24 cellular contexts compared by ENCODE assay signal in the genomic region with DNA sequence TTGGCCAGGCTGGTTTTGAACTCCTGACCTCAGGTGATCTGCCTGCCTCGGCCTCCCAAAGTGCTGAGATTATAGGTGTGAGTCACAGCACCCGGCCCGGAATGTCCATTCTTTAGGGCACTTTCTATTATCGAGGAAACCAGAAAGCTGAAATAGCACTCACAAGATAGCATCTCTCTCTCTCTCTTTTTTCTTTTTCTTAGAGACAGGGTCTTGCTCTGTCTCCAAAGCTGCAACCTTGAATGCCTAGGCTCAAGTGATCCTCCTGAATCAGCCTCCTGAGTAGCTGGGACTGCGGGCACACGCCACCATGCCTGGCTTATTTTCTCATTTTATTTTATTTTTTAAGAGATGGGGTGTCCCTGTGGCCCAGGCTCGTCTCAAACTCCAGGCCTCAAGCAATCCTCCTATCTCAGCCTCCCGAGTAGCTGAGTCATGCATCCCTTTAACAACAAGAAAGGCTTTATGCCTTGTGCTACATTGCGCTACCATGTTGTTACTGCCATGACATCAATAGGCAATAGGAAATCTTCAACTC. TPM values are rescaled to one million over a fixed set of nuclear protein-coding genes. Genes with fewer than 3 reads are reported as not detected.
DNase-seq lines count a peak whose midpoint lies in the region; ATAC-seq, FAIRE-seq and TF ChIP-seq lines count a peak whose summit lies in the region.
"Had no signal": no experiment of that assay in that cellular context is flagged by ENCODE, and none has a peak within 500 bp of the region (broad histone marks: within the 10 kb centered on the region; RNA-seq: fewer than 3 reads in every experiment).

No MANE protein-coding gene starts in this region.

- H3K27me3 ChIP-seq in GM23338 (ENCODE audit: insufficient read depth) (no peaks in the 10 kb centered on the region), K562 (ENCODE audit: control insufficient read depth in 2 of 2, insufficient read depth in 2 of 2, low read length in 2 of 2) (no peaks in the 10 kb centered on the region), trophoblast cell (ENCODE audit: insufficient read depth, low read length) (no peaks in the 10 kb centered on the region), transverse colon (no peaks in the 10 kb centered on the region), pancreas (no peaks in the 10 kb centered on the region)
- H3K27me3 ChIP-seq: BLaER1 treated with 17β-estradiol and CSF1 and Interleukin-3, amounts not matched to agents 10 nM and 100 nM had no signal

- H3K9me3 ChIP-seq in K562 (replicated peaks; ENCODE audit: control insufficient read depth, insufficient read depth, low read depth, low read length) (no peaks in the 10 kb centered on the region), trophoblast cell (ENCODE audit: insufficient read depth, low read depth, low read length) (no peaks in the 10 kb centered on the region), transverse colon (no peaks in the 10 kb centered on the region), pancreas (no peaks in the 10 kb centered on the region)
- H3K9me3 ChIP-seq: BLaER1 treated with 17β-estradiol and CSF1 and Interleukin-3, amounts not matched to agents 10 nM and 100 nM; Caco-2 had no signal

- H2BK120ac ChIP-seq in trophoblast cell (ENCODE audit: insufficient read depth, low read length, poor library complexity), result no peak overlapping the region

- in situ Hi-C loops in K562 (cut with MboI), result no loop called here
- in situ Hi-C loops in transverse colon (cut with MboI; ENCODE audit: low pct_ligation_motif_present in 1 of 4, low pct_unique_long_range_greater_than_20kb in 1 of 4, low sequenced_read_pairs in 3 of 4), result loop anchor here in 1 of 4 donors (25.0 kb wide), 1 partner anchor 575 kb away; the partner anchor contains the start of gene CREBZF

- intact Hi-C loops in K562 (cut with micrococcal nuclease), result no loop called here
- intact Hi-C loops in transverse colon (cut with DNase I; ENCODE audit: low total_unique reads), result no loop called here
- intact Hi-C loops in pancreas (cut with DNase I), result no loop called here

- 0 out of 2 replicates have a peak overlapping the region, but pooled peaks have one; percentile 18 for H2AFZ ChIP-seq in GM23338
- 0 out of 2 replicates have a peak overlapping the region, but pooled peaks have one; percentile 2 for H2AFZ ChIP-seq in K562 (ENCODE audit: low read depth, low read length)
- no peak overlapping the region for H2AFZ ChIP-seq in trophoblast cell (ENCODE audit: insufficient read depth, low read length, poor library complexity)

- TF ChIP-seq EP300 in K562 (IDR thresholded peaks at IDR 0.05; ENCODE audit: low read length) (no peak), transverse colon (IDR thresholded peaks at IDR 0.05; ENCODE audit: low read depth) (no peak)

- peaks cover 11% of the 10 kb centered on the region for H3K4me1 Mint-ChIP-seq in GM23338
- H3K4me1 Mint-ChIP-seq: B cell had no signal

- no peak overlapping the region; a peak in 1 of 4 replicates for H3K9ac ChIP-seq in K562 (ENCODE audit: insufficient read depth in 1 of 2, low read depth in 2 of 2, low read length in 2 of 2)
- no peak overlapping the region for H3K9ac ChIP-seq in trophoblast cell (ENCODE audit: low read length)
- H3K9ac ChIP-seq: BLaER1 treated with 17β-estradiol and CSF1 and Interleukin-3, amounts not matched to agents 10 nM and 100 nM had no signal

- no peaks in the 10 kb centered on the region for H3K9me1 ChIP-seq in K562 (ENCODE audit: control insufficient read depth, insufficient read depth, low read length)

- H2AK5ac ChIP-seq in trophoblast cell (ENCODE audit: low read length), result no peak overlapping the region

- H3K4me3 ChIP-seq in GM23338, result no peak overlapping the region
- no peak overlapping the region for H3K4me3 ChIP-seq in K562
- no peak overlapping the region for H3K4me3 ChIP-seq in trophoblast cell (ENCODE audit: low read depth, low read length)
- H3K4me3 ChIP-seq in transverse colon, result no peak overlapping the region
- no peak overlapping the region for H3K4me3 ChIP-seq in pancreas
- H3K4me3 ChIP-seq: BLaER1 treated with 17β-estradiol and CSF1 and Interleukin-3, amounts not matched to agents 10 nM and 100 nM had no signal

- TF ChIP-seq CTCF in GM23338 (conservative IDR thresholded peaks at IDR 0.05; ENCODE audit: low read depth in 2 of 2) (no peak), K562 (IDR thresholded peaks at IDR 0.05 in 2 of 3, conservative IDR thresholded peaks at IDR 0.05 in 1 of 3; ENCODE audit: insufficient read depth in 2 of 3, low read depth in 1 of 3, low read length in 3 of 3) (no peak), transverse colon (IDR thresholded peaks at IDR 0.05) (no peak), pancreas (IDR thresholded peaks at IDR 0.05) (no peak)

- H3K79me1 ChIP-seq in trophoblast cell (ENCODE audit: low read length), result no peaks in the 10 kb centered on the region

- no peak overlapping the region for H4K12ac ChIP-seq in trophoblast cell (ENCODE audit: low read depth, low read length)

- H4K20me1 ChIP-seq in GM23338 (replicated peaks; ENCODE audit: insufficient read depth), result no peaks in the 10 kb centered on the region
- H4K20me1 ChIP-seq in K562 (replicated peaks; ENCODE audit: control insufficient read depth, insufficient read depth, low read length), result no peaks in the 10 kb centered on the region
- H4K20me1 ChIP-seq: BLaER1 treated with 17β-estradiol and CSF1 and Interleukin-3, amounts not matched to agents 10 nM and 100 nM had no signal

- ATAC-seq in GM23338, result no peak
- ATAC-seq in K562, result peak; percentile 71
- ATAC-seq in pancreas, result no peak
- ATAC-seq: CD8-positive, alpha-beta T cell had no signal

- H3K9me3 Mint-ChIP-seq in GM23338, result no peaks in the 10 kb centered on the region
- H3K9me3 Mint-ChIP-seq: CD4-positive, alpha-beta T cell; CD8-positive, alpha-beta T cell had no signal

- CTCF ChIA-PET in K562 (lab: Yijun Ruan, JAX; ENCODE audit: low intra/inter-chr PET ratio), result no interaction called here

- H3K36me3 Mint-ChIP-seq in GM23338 (ENCODE audit: low read depth), result no peaks in the 10 kb centered on the region
- H3K36me3 Mint-ChIP-seq: CD8-positive, alpha-beta T cell had no signal

- no peak overlapping the region for H3K4ac ChIP-seq in trophoblast cell (ENCODE audit: low read depth, low read length)

- no peak overlapping the region for H3K4me2 ChIP-seq in GM23338
- 0 out of 2 replicates have a peak overlapping the region, but pooled peaks have one; percentile 1 for H3K4me2 ChIP-seq in K562 (ENCODE audit: insufficient read depth, low read length)
- H3K4me2 ChIP-seq in trophoblast cell (ENCODE audit: low read length), result no peak overlapping the region
- H3K4me2 ChIP-seq: BLaER1 treated with 17β-estradiol and CSF1 and Interleukin-3, amounts not matched to agents 10 nM and 100 nM had no signal

- no peak overlapping the region for H3K27ac Mint-ChIP-seq in GM23338
- H3K27ac Mint-ChIP-seq: B cell; CD4-positive, alpha-beta T cell; CD8-positive, alpha-beta T cell had no signal

- H3K79me2 ChIP-seq in GM23338 (replicated peaks; ENCODE audit: insufficient read depth), result no peaks in the 10 kb centered on the region
- H3K79me2 ChIP-seq in K562 (ENCODE audit: control insufficient read depth, insufficient read depth, low read length), result no peaks in the 10 kb centered on the region
- no peaks in the 10 kb centered on the region for H3K79me2 ChIP-seq in trophoblast cell (ENCODE audit: control insufficient read depth, insufficient read depth, low read length, poor library complexity)

- no peaks in the 10 kb centered on the region for H3K9me2 ChIP-seq in GM23338 (ENCODE audit: insufficient read depth)

- peaks cover 4% of the 10 kb centered on the region for H3K27me3 Mint-ChIP-seq in GM23338 (ENCODE audit: insufficient read depth, low read depth, poor library complexity)
- H3K27me3 Mint-ChIP-seq: B cell; CD4-positive, alpha-beta T cell had no signal

- no peak overlapping the region for H3K23ac ChIP-seq in trophoblast cell (ENCODE audit: low read length)

- H3K14ac ChIP-seq in trophoblast cell (ENCODE audit: low read length), result no peak overlapping the region

- H3K27ac ChIP-seq in GM23338 (ENCODE audit: low read depth), result no peak overlapping the region
- H3K27ac ChIP-seq in K562 (ENCODE audit: extremely low read depth, low read depth, low read length), result peak overlapping the region; percentile 26; the same call in 1 of the 3 replicates
- no peak overlapping the region for H3K27ac ChIP-seq in trophoblast cell (ENCODE audit: low read depth, low read length)
- H3K27ac ChIP-seq in transverse colon, result no peak overlapping the region
- no peak overlapping the region for H3K27ac ChIP-seq in pancreas
- H3K27ac ChIP-seq: BLaER1 treated with 17β-estradiol and CSF1 and Interleukin-3, amounts not matched to agents 10 nM and 100 nM; C4-2B had no signal

- no peak for DNase-seq in GM23338 (ENCODE audit: low spot score)
- DNase-seq in H54 (ENCODE audit: insufficient read length, low spot score), result no peak
- DNase-seq in K562 (ENCODE audit: extremely low read depth in 1 of 4, low spot score in 3 of 4), result peak in 1 of 4 experiments; percentile 76
- DNase-seq in trophoblast cell, result peak; percentile 48 to 74
- no peak for DNase-seq in transverse colon
- no peak for DNase-seq in pancreas
- no peak for DNase-seq in AG20443 (ENCODE audit: low spot score)
- DNase-seq: 8988T; ACHN; AML-193; Caco-2; Calu3; CD4-positive, alpha-beta T cell; CD8-positive, alpha-beta T cell; DMS79 treated with DMSO at 0.1 percent for 48 hours; GF-D8 had no signal

- H2BK12ac ChIP-seq in trophoblast cell (ENCODE audit: low read length), result no peak overlapping the region

- no peaks in the 10 kb centered on the region for H3F3A ChIP-seq in GM23338 (replicated peaks; ENCODE audit: low read depth)

- POLR2A ChIA-PET in K562 (lab: Yijun Ruan, JAX), result interaction anchor here (0.8 to 1.4 kb wide), 3 partner anchors 9 to 21 kb away, joined by 3 to 4 read pairs (median 3); no protein-coding TSS in a partner anchor

- no peak for TF ChIP-seq RAD21 in K562 (CRISPR knock-in tag; conservative IDR thresholded peaks at IDR 0.05 in 1 of 2, IDR thresholded peaks at IDR 0.05 in 1 of 2)

- WGBS in K562 (ENCODE audit: insufficient coverage, low coverage, missing lambda C conversion rate), result 16% methylated on average over 9 of the region's 9 CpGs
- no CpG with 5 or more reads among the region's 9 CpGs for WGBS in trophoblast cell (ENCODE audit: extremely low coverage, insufficient coverage, insufficient read length)
- WGBS in transverse colon (ENCODE audit: low coverage in 1 of 2), 2 donors, result 88% methylated on average over 9 of the region's 9 CpGs; no CpG with 5 or more reads in 1 of the 2 donors
- 75 to 80% methylated on average over 9 of the region's 9 CpGs for WGBS in pancreas, 2 donors

- no TSS peak for BruUV-seq in K562 (replicated peaks; lab: Mats Ljungman, UMichigan)

- no peak overlapping the region for H3K18ac ChIP-seq in trophoblast cell (ENCODE audit: low read length)

- H3K4me1 ChIP-seq in GM23338 (ENCODE audit: insufficient read depth) (peaks cover 12% of the 10 kb centered on the region), K562 (replicated peaks in 1 of 2; ENCODE audit: control insufficient read depth in 2 of 2, insufficient read depth in 2 of 2, low read length in 2 of 2) (peaks cover 21 to 40% of the 10 kb centered on the region in 2 experiments), trophoblast cell (ENCODE audit: control insufficient read depth in 1 of 2, insufficient read depth in 2 of 2, low read length in 2 of 2) (no peaks in the 10 kb centered on the region), transverse colon (no peaks in the 10 kb centered on the region), pancreas (no peaks in the 10 kb centered on the region)
- H3K4me1 ChIP-seq: Caco-2 had no signal

- H4K91ac ChIP-seq in trophoblast cell (ENCODE audit: low read depth, low read length), result no peak overlapping the region

- TF ChIP-seq POLR2A in H54 (IDR thresholded peaks at IDR 0.05; ENCODE audit: low read depth, low read length) (no peak), K562 (conservative IDR thresholded peaks at IDR 0.05) (no peak), transverse colon (IDR thresholded peaks at IDR 0.05) (no peak)

- no peak overlapping the region for H3K4me3 Mint-ChIP-seq in GM23338
- H3K4me3 Mint-ChIP-seq: B cell; CD4-positive, alpha-beta T cell; CD8-positive, alpha-beta T cell had no signal

- H3K36me3 ChIP-seq in GM23338 (ENCODE audit: insufficient read depth), result no peaks in the 10 kb centered on the region
- no peaks in the 10 kb centered on the region for H3K36me3 ChIP-seq in K562 (ENCODE audit: control insufficient read depth, insufficient read depth, low read length)
- no peaks in the 10 kb centered on the region for H3K36me3 ChIP-seq in trophoblast cell (ENCODE audit: control insufficient read depth in 1 of 2, insufficient read depth in 2 of 2, low read length in 2 of 2)
- no peaks in the 10 kb centered on the region for H3K36me3 ChIP-seq in transverse colon
- H3K36me3 ChIP-seq in pancreas, result no peaks in the 10 kb centered on the region
- H3K36me3 ChIP-seq: BLaER1 treated with 17β-estradiol and CSF1 and Interleukin-3, amounts not matched to agents 10 nM and 100 nM had no signal

- no peak overlapping the region for H2BK5ac ChIP-seq in trophoblast cell (ENCODE audit: low read depth, low read length, poor library complexity)

- FAIRE-seq in H54 (lab: Jason Lieb, UNC) (peak; percentile 70), K562 (lab: Jason Lieb, UNC) (peak; percentile 78), pancreas (lab: Jason Lieb, UNC) (no peak)
- FAIRE-seq: A204.1, D721Med, G401.6, GM12891, GM19239 had no signal

- H4K8ac ChIP-seq in trophoblast cell (ENCODE audit: low read depth, low read length), result no peak overlapping the region

RNA-seq across cellular contexts. Expression of gene EED, which starts 7.2 kb away (rescaled TPM):
- total RNA-seq in GM23338 (2014; rRNA removed; shearing (Covaris generic)), result 26.7 and 30.7 TPM in 2 replicates
- polyA plus RNA-seq in GM23338 (2016; fragmentation: Nextera tagmentation; extraction: Ambion mirVana) (23.9 and 29.7 TPM in 2 replicates), K562 (2011; rRNA removed) (61.6 and 99.5 TPM in 2 replicates), K562 (2014; fragmentation: Illumina TruSeq; extraction: Trizol) (41.9 and 43.1 TPM in 2 replicates), K562 (2014; fragmentation: Nextera tagmentation; extraction: Ambion mirVana) (100 to 1,000 TPM; 108 to 110 TPM), K562 (2014; rRNA removed) (47.3 and 48.0 TPM in 2 replicates), pancreas (10 to 100 TPM; 11.5 to 14.0 TPM)
- total RNA-seq in K562 (2011; cell fraction: chromatin; rRNA removed; ENCODE audit: low replicate concordance), result 50.8 and 171 TPM in 2 replicates
- total RNA-seq in K562 (2011; cell fraction: nucleolus; rRNA removed), result 21.7 and 26.6 TPM in 2 replicates
- total RNA-seq in K562 (2011; cell fraction: nucleoplasm; rRNA removed), result 72.6 and 106 TPM in 2 replicates
- total RNA-seq in K562 (2014; rRNA removed) (33.0 and 34.4 TPM in 2 replicates), K562 (2014; rRNA removed; fragmentation: Illumina TruSeq; extraction: Trizol) (57.1 and 62.6 TPM in 2 replicates), K562 (2015; rRNA removed; fragmentation: Illumina TruSeq; extraction: Trizol) (51.5 and 55.1 TPM in 2 replicates), K562 (2021) (47.4 and 47.8 TPM in 2 replicates), transverse colon (10 to 100 TPM in 3 of 4 donors, 1 to 10 TPM in 1; 2.8 to 43.5 (median 23.5) TPM), pancreas (10 to 100 TPM in 1 of 6 donors, 1 to 10 TPM in 5; 5.1 to 12.0 (median 8.3) TPM)
- polyA plus RNA-seq in K562 (2011; cell fraction: cytosol; rRNA removed), result 16.1 and 24.9 TPM in 2 replicates
- 39.1 and 51.7 TPM in 2 replicates for polyA plus RNA-seq in K562 (2011; cell fraction: nucleus; rRNA removed)
- polyA plus RNA-seq in K562 (2012), result 32.5 and 74.9 TPM in 2 replicates
- polyA minus RNA-seq in K562 (2011; rRNA and poly(A)+ RNA removed), result 67.8 and 85.7 TPM in 2 replicates
- 20.5 and 31.8 TPM in 2 replicates for polyA minus RNA-seq in K562 (2011; cell fraction: cytosol; rRNA and poly(A)+ RNA removed)
- 45.6 and 53.3 TPM in 2 replicates for polyA minus RNA-seq in K562 (2011; cell fraction: nucleus; rRNA and poly(A)+ RNA removed)
- 18.9 and 20.8 TPM in 2 replicates for polyA plus RNA-seq in trophoblast cell (2013)

Comparison
In these comparisons a context has a peak if more than half of its experiments do, and no peak if none do; other contexts are left out.
1. DNase-seq: peak in trophoblast cell (2 of 2); none in GM23338 (single experiment), H54 (single experiment), transverse colon (single experiment), pancreas (0 of 6) and AG20443 (single experiment).